In the genomic region with DNA sequence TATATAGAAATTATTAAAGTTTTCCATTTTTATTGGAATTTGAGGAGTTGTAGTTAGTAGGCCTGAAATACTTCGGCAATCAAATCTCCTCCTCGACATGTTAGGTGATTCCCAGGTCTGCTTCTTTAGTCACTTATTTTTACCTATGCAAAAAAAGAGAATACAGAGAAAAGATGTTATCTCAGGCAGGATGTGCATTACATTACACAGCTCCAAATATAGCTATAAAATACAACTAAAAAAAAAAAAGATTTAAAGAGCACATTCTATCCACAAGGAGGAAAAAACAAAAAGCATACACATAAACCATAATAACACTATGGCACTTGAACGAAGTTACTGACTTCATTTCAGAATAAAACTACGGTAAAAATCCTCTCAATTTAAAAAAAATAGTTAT, we compare ENCODE assay signal across 17 cellular contexts. TPM values are rescaled to one million over a fixed set of nuclear protein-coding genes. Genes with fewer than 3 reads are reported as not detected.
DNase-seq lines count a peak whose midpoint lies in the region; ATAC-seq and TF ChIP-seq lines count a peak whose summit lies in the region.
"Had no signal": no experiment of that assay in that cellular context is flagged by ENCODE, and none has a peak within 500 bp of the region (broad histone marks: within the 10 kb centered on the region; RNA-seq: fewer than 3 reads in every experiment).

No MANE protein-coding gene starts in this region.

- TF ChIP-seq EP300 in SK-N-SH (IDR thresholded peaks at IDR 0.05; ENCODE audit: borderline replicate concordance in 1 of 2, low read depth in 1 of 2, low read length in 1 of 2) = no peak

- ATAC-seq in SK-N-SH treated with all-trans-retinoic acid at 6 μM for 48 hours (no peak), natural killer cell (no peak)
- ATAC-seq: foreskin keratinocyte, lower lobe of right lung had no signal

- no peaks in the 10 kb centered on the region for H3K27me3 ChIP-seq in SK-N-SH (ENCODE audit: insufficient read depth)
- no peaks in the 10 kb centered on the region for H3K27me3 ChIP-seq in Karpas-422 (ENCODE audit: low read length)
- no peaks in the 10 kb centered on the region for H3K27me3 ChIP-seq in SJCRH30
- no peaks in the 10 kb centered on the region for H3K27me3 ChIP-seq in Caco-2 (replicated peaks; ENCODE audit: control insufficient read depth, insufficient read depth, low read length)
- H3K27me3 ChIP-seq: dorsolateral prefrontal cortex, foreskin keratinocyte had no signal

- peaks cover 29% of the 10 kb centered on the region for H3K36me3 Mint-ChIP-seq in activated naive CD8-positive, alpha-beta T cell
- H3K36me3 Mint-ChIP-seq in natural killer cell (no peaks in the 10 kb centered on the region), Caco-2 (ENCODE audit: insufficient read depth, unreplicated experiment) (peaks cover 39% of the 10 kb centered on the region)

- H3K4me1 Mint-ChIP-seq in activated naive CD8-positive, alpha-beta T cell (ENCODE audit: low read depth) = peaks cover 70% of the 10 kb centered on the region
- H3K4me1 Mint-ChIP-seq in natural killer cell (peaks cover 61 to 69% of the 10 kb centered on the region in 2 donors), Caco-2 (ENCODE audit: low read depth, unreplicated experiment) (peaks cover 37% of the 10 kb centered on the region)

- H3K4me3 Mint-ChIP-seq in activated naive CD8-positive, alpha-beta T cell = peak overlapping the region; percentile 84
- peak overlapping the region; percentile 87 for H3K4me3 Mint-ChIP-seq in natural killer cell
- H3K4me3 Mint-ChIP-seq in Caco-2 (ENCODE audit: unreplicated experiment) = no peak overlapping the region

- POLR2A ChIA-PET in SK-N-SH (lab: Yijun Ruan, JAX) = no interaction called here
- POLR2A ChIA-PET in Caco-2 (lab: Charles Lee) = interaction anchor here (0.6 kb wide), 1 partner anchor 116 kb away, joined by 3 read pairs; no protein-coding TSS in a partner anchor

- H3K4me2 ChIP-seq in SK-N-SH (no peak overlapping the region), Karpas-422 (ENCODE audit: low read depth, low read length, poor library complexity, severe bottlenecking) (no peak overlapping the region)

- BruUV-seq in Caco-2 (replicated peaks; lab: Mats Ljungman, UMichigan) = no TSS peak

- no peaks in the 10 kb centered on the region for H3K9me3 ChIP-seq in SK-N-SH
- no peaks in the 10 kb centered on the region for H3K9me3 ChIP-seq in Karpas-422 (ENCODE audit: low read length)
- H3K9me3 ChIP-seq in SJCRH30 (replicated peaks) = no peaks in the 10 kb centered on the region
- H3K9me3 ChIP-seq in Caco-2 = no peaks in the 10 kb centered on the region
- H3K9me3 ChIP-seq: lower lobe of right lung had no signal

- CTCF ChIA-PET in SK-N-SH (lab: Yijun Ruan, JAX) (interaction anchor here (1.3 kb wide), 1 partner anchor 95 kb away, joined by 3 read pairs; a partner anchor contains a TSS), Caco-2 (lab: Charles Lee) (no interaction called here)

- H3K9me2 ChIP-seq in SK-N-SH (no peaks in the 10 kb centered on the region), Karpas-422 (replicated peaks; ENCODE audit: insufficient read depth, low read length) (no peaks in the 10 kb centered on the region)

- H3K27ac ChIP-seq in SK-N-SH (ENCODE audit: low read depth in 2 of 2, low read length in 1 of 2) (no peak overlapping the region), Karpas-422 (ENCODE audit: low read length) (peak overlapping the region; percentile 88), SJCRH30 (no peak overlapping the region)
- H3K27ac ChIP-seq: 22Rv1, dorsolateral prefrontal cortex, foreskin keratinocyte, GM23248, lower lobe of right lung had no signal

- peak; percentile 33 for TF ChIP-seq CTCF in SK-N-SH (IDR thresholded peaks at IDR 0.05)
- no peak for TF ChIP-seq CTCF in natural killer cell (IDR thresholded peaks at IDR 0.05)
- no peak for TF ChIP-seq CTCF in Caco-2 (IDR thresholded peaks at IDR 0.05; ENCODE audit: insufficient read depth in 1 of 2, low read depth in 1 of 2, low read length in 1 of 2, severe bottlenecking in 1 of 2, unreplicated experiment in 1 of 2)

- H2AFZ ChIP-seq in SK-N-SH (ENCODE audit: low read depth) (no peak overlapping the region), Karpas-422 (ENCODE audit: low read length) (no peak overlapping the region)
- H2AFZ ChIP-seq: GM23248 had no signal

- intact Hi-C loops in natural killer cell (cut with micrococcal nuclease) = loop anchor here (10.0 kb wide), 1 partner anchor 628 kb away; no protein-coding TSS in a partner anchor
- intact Hi-C loops in Caco-2 (cut with micrococcal nuclease; ENCODE audit: unreplicated experiment) = no loop called here

- no peaks in the 10 kb centered on the region for H3K27me3 Mint-ChIP-seq in activated naive CD8-positive, alpha-beta T cell
- H3K27me3 Mint-ChIP-seq in natural killer cell (ENCODE audit: low read depth in 2 of 2) (no peaks in the 10 kb centered on the region), Caco-2 (ENCODE audit: insufficient read depth, unreplicated experiment) (no peaks in the 10 kb centered on the region)

- H3K4me3 ChIP-seq in SK-N-SH (ENCODE audit: low read depth in 2 of 2, low read length in 1 of 2) (no peak overlapping the region), Karpas-422 (ENCODE audit: low read length) (no peak overlapping the region), SJCRH30 (no peak overlapping the region), Caco-2 (ENCODE audit: low read depth, low read length) (no peak overlapping the region)
- H3K4me3 ChIP-seq: dorsolateral prefrontal cortex, GM23248, lower lobe of right lung had no signal

- H3K79me2 ChIP-seq in SK-N-SH (ENCODE audit: insufficient read depth) (peaks cover 99% of the 10 kb centered on the region), Karpas-422 (ENCODE audit: low read length) (peaks cover 97% of the 10 kb centered on the region)

- peaks cover 36% of the 10 kb centered on the region for H3F3A ChIP-seq in SK-N-SH (replicated peaks; ENCODE audit: insufficient read depth)

- no peaks in the 10 kb centered on the region for H3K9me3 Mint-ChIP-seq in activated naive CD8-positive, alpha-beta T cell (ENCODE audit: low read depth)
- H3K9me3 Mint-ChIP-seq in natural killer cell (no peaks in the 10 kb centered on the region), Caco-2 (ENCODE audit: unreplicated experiment) (no peaks in the 10 kb centered on the region)

- H3K9ac ChIP-seq in SK-N-SH (no peak overlapping the region), Karpas-422 (ENCODE audit: low read length) (no peak overlapping the region)
- H3K9ac ChIP-seq: GM23248 had no signal

- H3K27ac Mint-ChIP-seq in activated naive CD8-positive, alpha-beta T cell = peak overlapping the region; percentile 99
- H3K27ac Mint-ChIP-seq in natural killer cell (peak overlapping the region; percentile 78 to 95), Caco-2 (ENCODE audit: unreplicated experiment) (no peak overlapping the region)

- H4K20me1 ChIP-seq in SK-N-SH (ENCODE audit: insufficient read depth) (peaks cover 11% of the 10 kb centered on the region; the same call in 1 of the 2 replicates), Karpas-422 (ENCODE audit: insufficient read depth, low read depth, low read length) (peaks cover 57% of the 10 kb centered on the region)

- DNase-seq in SK-N-SH = no peak
- no peak for DNase-seq in Karpas-422
- no peak for DNase-seq in natural killer cell
- DNase-seq in SW 1271 (lab: John Stamatoyannopoulos, UW) = no peak
- DNase-seq in SJCRH30 = no peak
- DNase-seq in Caco-2 = no peak
- DNase-seq: COR-L47, dorsolateral prefrontal cortex, foreskin keratinocyte, GM23248, IMR-90, lower lobe of right lung, NCI-H1436 treated with DMSO at 0.1 percent for 48 hours, NCI-H510A treated with DMSO at 0.1 percent for 48 hours had no signal

- WGBS in SK-N-SH (ENCODE audit: low lambda C conversion rate) = 85% methylated on average over 4 of the region's 4 CpGs

- peaks cover 2 to 40% of the 10 kb centered on the region in 2 experiments; a peak in 3 of 4 replicates for H3K4me1 ChIP-seq in SK-N-SH (ENCODE audit: control insufficient read depth in 1 of 2, insufficient read depth in 2 of 2, low read depth in 1 of 2, low read length in 1 of 2)
- H3K4me1 ChIP-seq in Karpas-422 (ENCODE audit: low read length) = peaks cover 84% of the 10 kb centered on the region
- peaks cover 50% of the 10 kb centered on the region for H3K4me1 ChIP-seq in SJCRH30
- peaks cover 28% of the 10 kb centered on the region for H3K4me1 ChIP-seq in Caco-2

- peaks cover 7 to 55% of the 10 kb centered on the region in 2 experiments for H3K36me3 ChIP-seq in SK-N-SH (replicated peaks in 1 of 2; ENCODE audit: control insufficient read depth in 1 of 2, insufficient read depth in 2 of 2, low read length in 1 of 2)
- peaks cover 92% of the 10 kb centered on the region for H3K36me3 ChIP-seq in Karpas-422 (ENCODE audit: insufficient read depth, low read length)
- H3K36me3 ChIP-seq in SJCRH30 = peaks cover 81% of the 10 kb centered on the region
- no peaks in the 10 kb centered on the region; the same call in 1 of the 2 replicates for H3K36me3 ChIP-seq in Caco-2 (ENCODE audit: control insufficient read depth, insufficient read depth, low read length)

- no peak for TF ChIP-seq RAD21 in SK-N-SH (IDR thresholded peaks at IDR 0.05; ENCODE audit: low read length)

TF ChIP-seq in SK-N-SH, 30 proteins besides CTCF, POLR2A, EP300 and RAD21 (continues in another document):
- TF ChIP-seq ELF1 (IDR thresholded peaks at IDR 0.05) = no peak
- no peak for TF ChIP-seq GABPA (IDR thresholded peaks at IDR 0.05; ENCODE audit: low read depth)
- no peak for TF ChIP-seq SMC3 (IDR thresholded peaks at IDR 0.05; ENCODE audit: low read depth, low read length)

TF ChIP-seq in SK-N-SH treated with all-trans-retinoic acid at 6 μM for 48 hours, 23 proteins besides CTCF, POLR2A, EP300 and RAD21 (continues in another document):
- no peak for TF ChIP-seq ZNF565 (CRISPR knock-in tag; conservative IDR thresholded peaks at IDR 0.05; ENCODE audit: low read depth)
- TF ChIP-seq, protein P1, sequence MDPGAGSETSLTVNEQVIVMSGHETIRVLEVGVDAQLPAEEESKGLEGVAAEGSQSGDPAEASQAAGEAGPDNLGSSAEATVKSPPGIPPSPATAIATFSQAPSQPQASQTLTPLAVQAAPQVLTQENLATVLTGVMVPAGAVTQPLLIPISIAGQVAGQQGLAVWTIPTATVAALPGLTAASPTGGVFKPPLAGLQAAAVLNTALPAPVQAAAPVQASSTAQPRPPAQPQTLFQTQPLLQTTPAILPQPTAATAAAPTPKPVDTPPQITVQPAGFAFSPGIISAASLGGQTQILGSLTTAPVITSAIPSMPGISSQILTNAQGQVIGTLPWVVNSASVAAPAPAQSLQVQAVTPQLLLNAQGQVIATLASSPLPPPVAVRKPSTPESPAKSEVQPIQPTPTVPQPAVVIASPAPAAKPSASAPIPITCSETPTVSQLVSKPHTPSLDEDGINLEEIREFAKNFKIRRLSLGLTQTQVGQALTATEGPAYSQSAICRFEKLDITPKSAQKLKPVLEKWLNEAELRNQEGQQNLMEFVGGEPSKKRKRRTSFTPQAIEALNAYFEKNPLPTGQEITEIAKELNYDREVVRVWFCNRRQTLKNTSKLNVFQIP (CRISPR knock-in tag; IDR thresholded peaks at IDR 0.05; ENCODE audit: borderline replicate concordance, low read depth) = no peak

RNA-seq across cellular contexts. Expression of a gene that starts 8.1 kb away (rescaled TPM):
- 5.1 and 6.1 TPM in 2 replicates for polyA plus RNA-seq in SK-N-SH (2012; rRNA removed)
- 6.4 and 7.7 TPM in 2 replicates for polyA plus RNA-seq in SK-N-SH (2012; cell fraction: cytosol; rRNA removed)
- 4.8 and 9.5 TPM in 2 replicates for polyA plus RNA-seq in SK-N-SH (2012; cell fraction: nucleus; rRNA removed)
- 224 and 353 TPM in 2 replicates for total RNA-seq in Karpas-422 (2014; rRNA removed; shearing (Covaris generic); ENCODE audit: low replicate concordance)
- total RNA-seq in natural killer cell (100 to 1,000 TPM; 295 to 390 (median 380) TPM), Caco-2 (2022) (54.7 and 58.0 TPM in 2 replicates)
- total RNA-seq in SJCRH30 (2014; rRNA removed; shearing (Covaris generic)) = 138 and 165 TPM in 2 replicates
